10 cellular contexts compared by ENCODE assay signal in genomic region chr2:3302751-3303582, GRCh38.
DNase-seq lines count a peak whose midpoint lies in the region; ATAC-seq and TF ChIP-seq lines count a peak whose summit lies in the region.
"Had no signal": no experiment of that assay in that cellular context is flagged by ENCODE, and none has a peak within 500 bp of the region (broad histone marks: within the 10 kb centered on the region; RNA-seq: fewer than 3 reads in every experiment).

No MANE protein-coding gene starts in this region.

- DNase-seq in T-helper 1 cell = no peak
- DNase-seq in central memory CD8-positive, alpha-beta T cell (ENCODE audit: low spot score in 2 of 2) = no peak
- no peak for DNase-seq in natural killer cell treated with Interleukin-12 subunit alpha and Interleukin-12 subunit beta and Interleukin-15 and Interleukin-18, amount 100 ng/mL, for 72 hours (ENCODE audit: low spot score)
- DNase-seq in SKM-1 (lab: John Stamatoyannopoulos, UW; ENCODE audit: unreplicated experiment) = no peak
- DNase-seq in GOT3 (lab: John Stamatoyannopoulos, UW) = no peak
- DNase-seq in foreskin keratinocyte = no peak

- H3K4me3 Mint-ChIP-seq in T-helper 1 cell treated with Interleukin-12 subunit alpha and Interleukin-12 subunit beta and Interleukin-4 antibody, amounts not matched to agents 30 μg/mL and 1 μg/mL, for 36 hours = no peak overlapping the region
- H3K4me3 Mint-ChIP-seq in central memory CD8-positive, alpha-beta T cell = peak overlapping the region; percentile 16
- H3K4me3 Mint-ChIP-seq in natural killer cell treated with Interleukin-12 subunit alpha and Interleukin-12 subunit beta and Interleukin-15 and Interleukin-18, amount 100 ng/mL, for 72 hours = peak overlapping the region; percentile 48

- H3K27ac ChIP-seq in HUES6 (ENCODE audit: low read depth, low read length) = no peak overlapping the region
- H3K27ac ChIP-seq in foreskin keratinocyte = no peak overlapping the region
- H3K27ac ChIP-seq: SJSA1 had no signal

- peak; percentile 21 for ATAC-seq in central memory CD8-positive, alpha-beta T cell (replicated peaks; ENCODE audit: extremely low read depth, poor library complexity, severe bottlenecking)
- ATAC-seq in natural killer cell treated with Interleukin-12 subunit alpha and Interleukin-12 subunit beta and Interleukin-15 and Interleukin-18, amount 100 ng/mL, for 72 hours = peak; percentile 32 to 70
- ATAC-seq in foreskin keratinocyte = no peak

- TF ChIP-seq CTCF in foreskin keratinocyte (conservative IDR thresholded peaks at IDR 0.05) = no peak

- H3K4me3 ChIP-seq in HUES6 (ENCODE audit: low read depth, low read length) = peak overlapping the region; percentile 14; the same call in 1 of the 2 replicates
- H3K4me3 ChIP-seq: SJSA1, skin epidermis had no signal

- H3K27me3 ChIP-seq in HUES6 (ENCODE audit: control insufficient read depth, insufficient read depth, low read length) (no peaks in the 10 kb centered on the region), foreskin keratinocyte (no peaks in the 10 kb centered on the region)
- H3K27me3 ChIP-seq: SJSA1 had no signal

- H3K4me1 ChIP-seq in HUES6 (ENCODE audit: control insufficient read depth, insufficient read depth, low read length) (peaks cover 13% of the 10 kb centered on the region), foreskin keratinocyte (no peaks in the 10 kb centered on the region)

- peak overlapping the region; percentile 42 for H3K9ac ChIP-seq in HUES6 (ENCODE audit: low read length)

- 0 out of 2 replicates have a peak, but pooled peaks cover 3% of the 10 kb centered on the region for H3K36me3 ChIP-seq in HUES6 (ENCODE audit: control insufficient read depth, insufficient read depth, low read length)
- H3K36me3 ChIP-seq: SJSA1 had no signal

- peaks cover 6% of the 10 kb centered on the region for H3K36me3 Mint-ChIP-seq in T-helper 1 cell treated with Interleukin-12 subunit alpha and Interleukin-12 subunit beta and Interleukin-4 antibody, amounts not matched to agents 30 μg/mL and 1 μg/mL, for 36 hours (ENCODE audit: low read depth)
- H3K36me3 Mint-ChIP-seq in central memory CD8-positive, alpha-beta T cell (ENCODE audit: insufficient read depth) = peaks cover 6% of the 10 kb centered on the region
- H3K36me3 Mint-ChIP-seq in natural killer cell treated with Interleukin-12 subunit alpha and Interleukin-12 subunit beta and Interleukin-15 and Interleukin-18, amount 100 ng/mL, for 72 hours = peaks cover 7% of the 10 kb centered on the region

- peak overlapping the region; percentile 45 for H3K27ac Mint-ChIP-seq in T-helper 1 cell treated with Interleukin-12 subunit alpha and Interleukin-12 subunit beta and Interleukin-4 antibody, amounts not matched to agents 30 μg/mL and 1 μg/mL, for 36 hours
- H3K27ac Mint-ChIP-seq in central memory CD8-positive, alpha-beta T cell (ENCODE audit: low read depth) = peak overlapping the region; percentile 89
- H3K27ac Mint-ChIP-seq in natural killer cell treated with Interleukin-12 subunit alpha and Interleukin-12 subunit beta and Interleukin-15 and Interleukin-18, amount 100 ng/mL, for 72 hours = peak overlapping the region; percentile 43 to 89

- no peaks in the 10 kb centered on the region for H3K9me3 Mint-ChIP-seq in T-helper 1 cell treated with Interleukin-12 subunit alpha and Interleukin-12 subunit beta and Interleukin-4 antibody, amounts not matched to agents 30 μg/mL and 1 μg/mL, for 36 hours
- H3K9me3 Mint-ChIP-seq in central memory CD8-positive, alpha-beta T cell = no peaks in the 10 kb centered on the region
- no peaks in the 10 kb centered on the region for H3K9me3 Mint-ChIP-seq in natural killer cell treated with Interleukin-12 subunit alpha and Interleukin-12 subunit beta and Interleukin-15 and Interleukin-18, amount 100 ng/mL, for 72 hours

- no peaks in the 10 kb centered on the region for H3K9me3 ChIP-seq in HUES6 (ENCODE audit: control insufficient read depth, insufficient read depth, low read depth, low read length)
- H3K9me3 ChIP-seq: SJSA1 had no signal

- H3K27me3 Mint-ChIP-seq in T-helper 1 cell treated with Interleukin-12 subunit alpha and Interleukin-12 subunit beta and Interleukin-4 antibody, amounts not matched to agents 30 μg/mL and 1 μg/mL, for 36 hours (ENCODE audit: low read depth) = no peaks in the 10 kb centered on the region
- no peaks in the 10 kb centered on the region for H3K27me3 Mint-ChIP-seq in central memory CD8-positive, alpha-beta T cell
- no peaks in the 10 kb centered on the region for H3K27me3 Mint-ChIP-seq in natural killer cell treated with Interleukin-12 subunit alpha and Interleukin-12 subunit beta and Interleukin-15 and Interleukin-18, amount 100 ng/mL, for 72 hours

- peaks cover 25% of the 10 kb centered on the region for H3K4me1 Mint-ChIP-seq in T-helper 1 cell treated with Interleukin-12 subunit alpha and Interleukin-12 subunit beta and Interleukin-4 antibody, amounts not matched to agents 30 μg/mL and 1 μg/mL, for 36 hours (ENCODE audit: low read depth)
- H3K4me1 Mint-ChIP-seq in central memory CD8-positive, alpha-beta T cell = peaks cover 39% of the 10 kb centered on the region
- peaks cover 27 to 62% of the 10 kb centered on the region in 2 donors for H3K4me1 Mint-ChIP-seq in natural killer cell treated with Interleukin-12 subunit alpha and Interleukin-12 subunit beta and Interleukin-15 and Interleukin-18, amount 100 ng/mL, for 72 hours (ENCODE audit: low read depth in 2 of 2)
